In genomic region chr18:75937306-75937705, GRCh38 we compare ENCODE assay signal across 23 cellular contexts.
"Had no signal": no experiment of that assay in that cellular context is flagged by ENCODE, and none has a peak within 500 bp of the region (broad histone marks: within the 10 kb centered on the region; RNA-seq: fewer than 3 reads in every experiment).

No MANE protein-coding gene starts in this region.

- H3K4me1 Mint-ChIP-seq: activated B cell treated with CpG ODN at 0.5 μM for 24 hours; activated CD4-positive, alpha-beta memory T cell treated with anti-CD3 and anti-CD28 coated beads, Interleukin-2, amount 10 ng/mL, durations not matched to agents 7 days and 5 days; activated CD4-positive, alpha-beta T cell treated with anti-CD3 and anti-CD28 coated beads, Interleukin-2, amount 10 ng/mL, durations not matched to agents 7 days and 5 days; activated naive CD8-positive, alpha-beta T cell treated with anti-CD3 and anti-CD28 coated beads, Interleukin-2, amount 10 ng/mL, durations not matched to agents 7 days and 5 days; T-helper 17 cell had no signal

- H3K4me1 ChIP-seq: adrenal gland, breast epithelium had no signal

- ATAC-seq: PC-3, T-helper 17 cell had no signal

- H3K27me3 ChIP-seq: adrenal gland, breast epithelium had no signal

- H3K4me3 Mint-ChIP-seq: activated B cell treated with CpG ODN at 0.5 μM for 24 hours; activated CD4-positive, alpha-beta memory T cell treated with anti-CD3 and anti-CD28 coated beads, Interleukin-2, amount 10 ng/mL, durations not matched to agents 7 days and 5 days; activated CD4-positive, alpha-beta T cell treated with anti-CD3 and anti-CD28 coated beads, Interleukin-2, amount 10 ng/mL, durations not matched to agents 7 days and 5 days; activated naive CD8-positive, alpha-beta T cell treated with anti-CD3 and anti-CD28 coated beads, Interleukin-2, amount 10 ng/mL, durations not matched to agents 7 days and 5 days; T-helper 17 cell had no signal

- H3K9me3 ChIP-seq: adrenal gland, breast epithelium had no signal

- H3K36me3 ChIP-seq: adrenal gland, breast epithelium had no signal

- H3K4me3 ChIP-seq: adrenal gland, breast epithelium had no signal

- H3K9me3 Mint-ChIP-seq: activated CD4-positive, alpha-beta memory T cell treated with anti-CD3 and anti-CD28 coated beads, Interleukin-2, amount 10 ng/mL, durations not matched to agents 7 days and 5 days; activated CD4-positive, alpha-beta T cell treated with anti-CD3 and anti-CD28 coated beads, Interleukin-2, amount 10 ng/mL, durations not matched to agents 7 days and 5 days had no signal

- H3K27ac Mint-ChIP-seq: activated B cell treated with CpG ODN at 0.5 μM for 24 hours; activated CD4-positive, alpha-beta memory T cell treated with anti-CD3 and anti-CD28 coated beads, Interleukin-2, amount 10 ng/mL, durations not matched to agents 7 days and 5 days; activated CD4-positive, alpha-beta T cell treated with anti-CD3 and anti-CD28 coated beads, Interleukin-2, amount 10 ng/mL, durations not matched to agents 7 days and 5 days; activated naive CD8-positive, alpha-beta T cell treated with anti-CD3 and anti-CD28 coated beads, Interleukin-2, amount 10 ng/mL, durations not matched to agents 7 days and 5 days; T-helper 17 cell had no signal

- DNase-seq: activated B cell treated with CpG ODN at 0.5 μM for 24 hours; activated CD4-positive, alpha-beta memory T cell treated with anti-CD3 and anti-CD28 coated beads, Interleukin-2, amount 10 ng/mL, durations not matched to agents 7 days and 5 days; activated CD4-positive, alpha-beta T cell treated with anti-CD3 and anti-CD28 coated beads, Interleukin-2, amount 10 ng/mL, durations not matched to agents 7 days and 5 days; activated CD8-positive, alpha-beta memory T cell treated with anti-CD3 and anti-CD28 coated beads, Interleukin-2, amount 50 U/mL, for 4 hours; activated naive CD4-positive, alpha-beta T cell treated with anti-CD3 and anti-CD28 coated beads, Interleukin-2, amount 50 U/mL, for 16 hours; activated naive CD8-positive, alpha-beta T cell treated with anti-CD3 and anti-CD28 coated beads, Interleukin-2, amount 10 ng/mL, durations not matched to agents 7 days and 5 days; adrenal gland; anterior cingulate cortex; caudate nucleus; Kasumi-1; KBM-7; NCI-H1092; NCI-H1417; NCI-H2029; NCI-H2107; NCI-H2171 treated with DMSO at 0.1 percent for 48 hours; NCI-H510A treated with DMSO at 0.1 percent for 48 hours; NCI-H69; PC-3; SHP77 treated with DMSO at 0.1 percent for 48 hours; T-helper 17 cell; T-helper 9 cell had no signal

- H3K27me3 Mint-ChIP-seq: activated B cell treated with CpG ODN at 0.5 μM for 24 hours; activated CD4-positive, alpha-beta memory T cell treated with anti-CD3 and anti-CD28 coated beads, Interleukin-2, amount 10 ng/mL, durations not matched to agents 7 days and 5 days; activated CD4-positive, alpha-beta T cell treated with anti-CD3 and anti-CD28 coated beads, Interleukin-2, amount 10 ng/mL, durations not matched to agents 7 days and 5 days; activated naive CD8-positive, alpha-beta T cell treated with anti-CD3 and anti-CD28 coated beads, Interleukin-2, amount 10 ng/mL, durations not matched to agents 7 days and 5 days had no signal

- H3K36me3 Mint-ChIP-seq: activated naive CD8-positive, alpha-beta T cell treated with anti-CD3 and anti-CD28 coated beads, Interleukin-2, amount 10 ng/mL, durations not matched to agents 7 days and 5 days had no signal

- H3K27ac ChIP-seq: adrenal gland, breast epithelium had no signal
